Comparison of ENCODE assay signal across 1 cellular context in the genomic region with DNA sequence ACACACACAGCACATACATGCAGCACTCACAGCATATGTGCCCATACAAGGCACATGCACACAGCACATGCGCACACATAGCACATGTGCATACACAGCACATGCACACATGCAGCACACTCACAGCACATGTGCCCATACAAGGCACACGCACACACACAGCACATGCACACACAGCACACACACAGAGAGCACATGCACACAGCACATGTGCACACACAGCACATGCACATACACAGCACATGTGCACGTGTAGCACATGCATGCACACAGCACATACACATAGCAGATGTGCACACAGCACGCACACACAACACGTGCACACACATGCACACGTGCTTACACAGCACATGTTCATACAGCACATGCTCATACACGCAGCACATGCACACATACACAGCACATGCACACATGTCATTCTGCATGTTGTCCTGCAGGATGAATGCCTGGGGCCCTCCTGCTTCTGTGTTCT.
A peak's percentile ranks its signal among the peaks of the same experiment; 100 is the strongest.
TF ChIP-seq lines count a peak whose summit lies in the region.

No MANE protein-coding gene starts in this region.

TF ChIP-seq in GM12878, 131 proteins besides CTCF, POLR2A, EP300 and RAD21:
- peak; percentile 62 for TF ChIP-seq MYC (IDR thresholded peaks at IDR 0.05; ENCODE audit: insufficient read depth, insufficient read length, insufficient replicate concordance, low read length, severe bottlenecking)
- peak; percentile 61; the same call in 1 of the 2 replicates for TF ChIP-seq HDGF (IDR thresholded peaks at IDR 0.05)
- TF ChIP-seq SUPT20H (IDR thresholded peaks at IDR 0.05; ENCODE audit: borderline replicate concordance, control insufficient read depth, low read depth, low read length): no peak
- TF ChIP-seq, protein P1, sequence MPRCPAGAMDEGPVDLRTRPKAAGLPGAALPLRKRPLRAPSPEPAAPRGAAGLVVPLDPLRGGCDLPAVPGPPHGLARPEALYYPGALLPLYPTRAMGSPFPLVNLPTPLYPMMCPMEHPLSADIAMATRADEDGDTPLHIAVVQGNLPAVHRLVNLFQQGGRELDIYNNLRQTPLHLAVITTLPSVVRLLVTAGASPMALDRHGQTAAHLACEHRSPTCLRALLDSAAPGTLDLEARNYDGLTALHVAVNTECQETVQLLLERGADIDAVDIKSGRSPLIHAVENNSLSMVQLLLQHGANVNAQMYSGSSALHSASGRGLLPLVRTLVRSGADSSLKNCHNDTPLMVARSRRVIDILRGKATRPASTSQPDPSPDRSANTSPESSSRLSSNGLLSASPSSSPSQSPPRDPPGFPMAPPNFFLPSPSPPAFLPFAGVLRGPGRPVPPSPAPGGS (IDR thresholded peaks at IDR 0.05; ENCODE audit: borderline replicate concordance, insufficient read depth, low read depth, low read length, poor library complexity, severe bottlenecking): peak; percentile 52
- no peak for TF ChIP-seq PAX5 (IDR thresholded peaks at IDR 0.05; ENCODE audit: borderline replicate concordance, low read depth, low read length)
- no peak for TF ChIP-seq MEF2A (IDR thresholded peaks at IDR 0.05; ENCODE audit: insufficient read depth, low read depth, low read length)
